19 cellular contexts compared by ENCODE assay signal in genomic region chr5:137200906-137201305, GRCh38.
DNase-seq lines count a peak whose midpoint lies in the region; ATAC-seq lines count a peak whose summit lies in the region.
"Had no signal": no experiment of that assay in that cellular context is flagged by ENCODE, and none has a peak within 500 bp of the region (broad histone marks: within the 10 kb centered on the region; RNA-seq: fewer than 3 reads in every experiment).

No MANE protein-coding gene starts in this region.

- no peaks in the 10 kb centered on the region for H3K9me3 ChIP-seq in SJCRH30 (replicated peaks)
- H3K9me3 ChIP-seq: SJSA1 had no signal

- peak; percentile 14 for DNase-seq in NCI-H82 (lab: John Stamatoyannopoulos, UW)
- DNase-seq in NCI-H82 treated with DMSO at 0.1 percent for 48 hours (lab: John Stamatoyannopoulos, UW; ENCODE audit: unreplicated experiment) = no peak
- DNase-seq in globus pallidus (ENCODE audit: low spot score) = peak; percentile 42
- DNase-seq in medulla oblongata (ENCODE audit: extremely low spot score) = peak; percentile 43
- DNase-seq in stimulated activated CD8-positive, alpha-beta memory T cell treated with anti-CD3 and anti-CD28 coated beads, Interleukin-4, amount 100 ng/mL, for 48 hours = no peak
- no peak for DNase-seq in SJCRH30
- DNase-seq in activated T-cell treated with anti-CD3 and anti-CD28 coated beads for 4 hours = no peak
- DNase-seq: AML-193, IMR-90, NCI-H1436, NCI-H1930, NCI-H226, NCI-H524, PC-9 had no signal

- no peaks in the 10 kb centered on the region; the same call in 1 of the 2 replicates for H3K27me3 ChIP-seq in SJCRH30
- H3K27me3 ChIP-seq: SJSA1 had no signal

- no peak for ATAC-seq in HG02884 (IDR thresholded peaks at IDR 0.05; ENCODE audit: unreplicated experiment)

- H3K27ac ChIP-seq in SJCRH30 = no peak overlapping the region
- H3K27ac ChIP-seq: 22Rv1, C4-2B, PC-9, RWPE1, SJSA1 had no signal

- H3K36me3 ChIP-seq in SJCRH30 = no peaks in the 10 kb centered on the region
- H3K36me3 ChIP-seq: SJSA1 had no signal

- H3K4me1 ChIP-seq in SJCRH30 = no peaks in the 10 kb centered on the region

- no peak overlapping the region for H3K4me3 ChIP-seq in SJCRH30
- H3K4me3 ChIP-seq: PC-9, SJSA1 had no signal

Comparison
In these comparisons a context has a peak if more than half of its experiments do, and no peak if none do; other contexts are left out.
1. DNase-seq: peak in NCI-H82 (single experiment), globus pallidus (single experiment) and medulla oblongata (single experiment); none in NCI-H82 treated with DMSO at 0.1 percent for 48 hours (single experiment), stimulated activated CD8-positive, alpha-beta memory T cell treated with anti-CD3 and anti-CD28 coated beads, Interleukin-4, amount 100 ng/mL, for 48 hours (single experiment), SJCRH30 (0 of 2) and activated T-cell treated with anti-CD3 and anti-CD28 coated beads for 4 hours (single experiment).